1 cellular context compared by ENCODE assay signal in the genomic region with DNA sequence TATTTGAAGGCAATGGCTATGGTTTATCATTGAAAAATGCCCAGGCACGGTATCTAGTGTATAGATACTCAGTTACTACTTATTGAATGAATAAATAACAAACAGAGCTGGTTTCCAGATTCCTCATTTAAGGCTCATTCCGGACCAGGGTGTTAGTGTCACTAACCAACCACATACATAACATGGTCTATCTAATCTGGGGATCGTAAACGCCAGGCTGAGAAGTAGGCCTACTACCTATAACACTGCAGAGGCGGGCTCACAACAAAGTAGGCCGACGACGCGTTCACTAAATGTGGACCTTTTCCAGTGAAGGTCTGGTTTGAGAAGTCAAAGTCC.
TF ChIP-seq lines count a peak whose summit lies in the region.

No MANE protein-coding gene starts in this region.

TF ChIP-seq in GM12878, 131 proteins besides CTCF, POLR2A, EP300 and RAD21 (continued from another document):
- no peak for TF ChIP-seq CEBPB (IDR thresholded peaks at IDR 0.05; ENCODE audit: borderline replicate concordance in 1 of 2, low read depth in 2 of 2, low read length in 2 of 2)
- TF ChIP-seq, protein P1, sequence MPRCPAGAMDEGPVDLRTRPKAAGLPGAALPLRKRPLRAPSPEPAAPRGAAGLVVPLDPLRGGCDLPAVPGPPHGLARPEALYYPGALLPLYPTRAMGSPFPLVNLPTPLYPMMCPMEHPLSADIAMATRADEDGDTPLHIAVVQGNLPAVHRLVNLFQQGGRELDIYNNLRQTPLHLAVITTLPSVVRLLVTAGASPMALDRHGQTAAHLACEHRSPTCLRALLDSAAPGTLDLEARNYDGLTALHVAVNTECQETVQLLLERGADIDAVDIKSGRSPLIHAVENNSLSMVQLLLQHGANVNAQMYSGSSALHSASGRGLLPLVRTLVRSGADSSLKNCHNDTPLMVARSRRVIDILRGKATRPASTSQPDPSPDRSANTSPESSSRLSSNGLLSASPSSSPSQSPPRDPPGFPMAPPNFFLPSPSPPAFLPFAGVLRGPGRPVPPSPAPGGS (IDR thresholded peaks at IDR 0.05; ENCODE audit: borderline replicate concordance, insufficient read depth, low read depth, low read length, poor library complexity, severe bottlenecking) = no peak
- TF ChIP-seq SPI1 (IDR thresholded peaks at IDR 0.05; ENCODE audit: borderline replicate concordance, insufficient read depth, low read depth, low read length) = no peak
- no peak for TF ChIP-seq NFIC (IDR thresholded peaks at IDR 0.05; ENCODE audit: low read depth, low read length)
- TF ChIP-seq BMI1 (IDR thresholded peaks at IDR 0.05; ENCODE audit: borderline replicate concordance) = no peak
- no peak for TF ChIP-seq SIN3A (IDR thresholded peaks at IDR 0.05; ENCODE audit: low read depth, low read length)
- TF ChIP-seq, protein P2, sequence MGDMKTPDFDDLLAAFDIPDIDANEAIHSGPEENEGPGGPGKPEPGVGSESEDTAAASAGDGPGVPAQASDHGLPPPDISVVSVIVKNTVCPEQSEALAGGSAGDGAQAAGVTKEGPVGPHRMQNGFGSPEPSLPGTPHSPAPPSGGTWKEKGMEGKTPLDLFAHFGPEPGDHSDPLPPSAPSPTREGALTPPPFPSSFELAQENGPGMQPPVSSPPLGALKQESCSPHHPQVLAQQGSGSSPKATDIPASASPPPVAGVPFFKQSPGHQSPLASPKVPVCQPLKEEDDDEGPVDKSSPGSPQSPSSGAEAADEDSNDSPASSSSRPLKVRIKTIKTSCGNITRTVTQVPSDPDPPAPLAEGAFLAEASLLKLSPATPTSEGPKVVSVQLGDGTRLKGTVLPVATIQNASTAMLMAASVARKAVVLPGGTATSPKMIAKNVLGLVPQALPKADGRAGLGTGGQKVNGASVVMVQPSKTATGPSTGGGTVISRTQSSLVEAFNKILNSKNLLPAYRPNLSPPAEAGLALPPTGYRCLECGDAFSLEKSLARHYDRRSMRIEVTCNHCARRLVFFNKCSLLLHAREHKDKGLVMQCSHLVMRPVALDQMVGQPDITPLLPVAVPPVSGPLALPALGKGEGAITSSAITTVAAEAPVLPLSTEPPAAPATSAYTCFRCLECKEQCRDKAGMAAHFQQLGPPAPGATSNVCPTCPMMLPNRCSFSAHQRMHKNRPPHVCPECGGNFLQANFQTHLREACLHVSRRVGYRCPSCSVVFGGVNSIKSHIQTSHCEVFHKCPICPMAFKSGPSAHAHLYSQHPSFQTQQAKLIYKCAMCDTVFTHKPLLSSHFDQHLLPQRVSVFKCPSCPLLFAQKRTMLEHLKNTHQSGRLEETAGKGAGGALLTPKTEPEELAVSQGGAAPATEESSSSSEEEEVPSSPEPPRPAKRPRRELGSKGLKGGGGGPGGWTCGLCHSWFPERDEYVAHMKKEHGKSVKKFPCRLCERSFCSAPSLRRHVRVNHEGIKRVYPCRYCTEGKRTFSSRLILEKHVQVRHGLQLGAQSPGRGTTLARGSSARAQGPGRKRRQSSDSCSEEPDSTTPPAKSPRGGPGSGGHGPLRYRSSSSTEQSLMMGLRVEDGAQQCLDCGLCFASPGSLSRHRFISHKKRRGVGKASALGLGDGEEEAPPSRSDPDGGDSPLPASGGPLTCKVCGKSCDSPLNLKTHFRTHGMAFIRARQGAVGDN (IDR thresholded peaks at IDR 0.05) = no peak
- TF ChIP-seq, protein P3, sequence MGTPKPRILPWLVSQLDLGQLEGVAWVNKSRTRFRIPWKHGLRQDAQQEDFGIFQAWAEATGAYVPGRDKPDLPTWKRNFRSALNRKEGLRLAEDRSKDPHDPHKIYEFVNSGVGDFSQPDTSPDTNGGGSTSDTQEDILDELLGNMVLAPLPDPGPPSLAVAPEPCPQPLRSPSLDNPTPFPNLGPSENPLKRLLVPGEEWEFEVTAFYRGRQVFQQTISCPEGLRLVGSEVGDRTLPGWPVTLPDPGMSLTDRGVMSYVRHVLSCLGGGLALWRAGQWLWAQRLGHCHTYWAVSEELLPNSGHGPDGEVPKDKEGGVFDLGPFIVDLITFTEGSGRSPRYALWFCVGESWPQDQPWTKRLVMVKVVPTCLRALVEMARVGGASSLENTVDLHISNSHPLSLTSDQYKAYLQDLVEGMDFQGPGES (IDR thresholded peaks at IDR 0.05) = no peak
- TF ChIP-seq RAD51 (IDR thresholded peaks at IDR 0.05) = no peak
- TF ChIP-seq PAX5 (IDR thresholded peaks at IDR 0.05; ENCODE audit: borderline replicate concordance, low read depth, low read length) = no peak
- no peak for TF ChIP-seq HCFC1 (IDR thresholded peaks at IDR 0.05; ENCODE audit: low read length)
- TF ChIP-seq SRF (IDR thresholded peaks at IDR 0.05; ENCODE audit: low read depth in 2 of 2, low read length in 2 of 2) = no peak
- no peak for TF ChIP-seq CREM (IDR thresholded peaks at IDR 0.05; ENCODE audit: low read depth)
- TF ChIP-seq MTA2 (IDR thresholded peaks at IDR 0.05; ENCODE audit: low read depth) = no peak
- no peak for TF ChIP-seq EED (IDR thresholded peaks at IDR 0.05; ENCODE audit: low read depth)
- TF ChIP-seq ATF7 (IDR thresholded peaks at IDR 0.05; ENCODE audit: low read depth) = no peak
- no peak for TF ChIP-seq RBBP5 (conservative IDR thresholded peaks at IDR 0.05)
- no peak for TF ChIP-seq CBX5 (IDR thresholded peaks at IDR 0.05; ENCODE audit: low read depth)
